Comparison of ENCODE assay signal across 12 cellular contexts in genomic region chr6:35417979-35418661, GRCh38. TPM values are rescaled to one million over a fixed set of nuclear protein-coding genes. Genes with fewer than 3 reads are reported as not detected.
DNase-seq lines count a peak whose midpoint lies in the region; ATAC-seq and TF ChIP-seq lines count a peak whose summit lies in the region.
"Had no signal": no experiment of that assay in that cellular context is flagged by ENCODE, and none has a peak within 500 bp of the region (broad histone marks: within the 10 kb centered on the region; RNA-seq: fewer than 3 reads in every experiment).

No MANE protein-coding gene starts in this region.

- H3K27me3 ChIP-seq in CD8-positive, alpha-beta T cell (ENCODE audit: insufficient read depth, low read length) = no peaks in the 10 kb centered on the region
- H3K27me3 ChIP-seq in stomach (no peaks in the 10 kb centered on the region), WERI-Rb-1 (ENCODE audit: insufficient read depth, low read depth, severe bottlenecking) (no peaks in the 10 kb centered on the region)

- H3K4me3 Mint-ChIP-seq in CD8-positive, alpha-beta T cell = peak overlapping the region; percentile 16
- H3K4me3 Mint-ChIP-seq in natural killer cell = no peak overlapping the region

- no peak for TF ChIP-seq EP300 in stomach (IDR thresholded peaks at IDR 0.05)

- H3K9me3 Mint-ChIP-seq in CD8-positive, alpha-beta T cell = no peaks in the 10 kb centered on the region
- H3K9me3 Mint-ChIP-seq in natural killer cell = no peaks in the 10 kb centered on the region

- CTCF ChIA-PET in CD8-positive, alpha-beta T cell (lab: Charles Lee) = interaction anchor here (0.5 to 5.1 kb wide), 6 partner anchors 10 to 135 kb away, joined by 3 to 44 read pairs (median 12); partner anchors contain the start of gene PPARD

- peaks cover 30% of the 10 kb centered on the region for H3K4me1 ChIP-seq in CD8-positive, alpha-beta T cell (ENCODE audit: insufficient read depth, low read length)
- H3K4me1 ChIP-seq in stomach = peaks cover 13 to 48% (median 23%) of the 10 kb centered on the region in 4 donors

- H3K27ac Mint-ChIP-seq in CD8-positive, alpha-beta T cell = peak overlapping the region; percentile 74
- peak overlapping the region; percentile 50 to 73 for H3K27ac Mint-ChIP-seq in natural killer cell

- DNase-seq in CD8-positive, alpha-beta T cell = no peak
- DNase-seq in MV-4-11 (lab: John Stamatoyannopoulos, UW) = peak; percentile 77
- DNase-seq in amygdala (lab: John Stamatoyannopoulos, UW) = peak in 32 of 56 donors; percentile 7 to 70 (median 38)
- no peak for DNase-seq in natural killer cell
- no peak for DNase-seq in stomach
- no peak for DNase-seq in WERI-Rb-1
- DNase-seq: activated gamma-delta T cell treated with Interleukin-2 at 50 U/mL for 16 hours, DMS153, NCI-H1417 had no signal

- H3K4me3 ChIP-seq in CD8-positive, alpha-beta T cell (ENCODE audit: low read depth, low read length) = no peak overlapping the region
- no peak overlapping the region for H3K4me3 ChIP-seq in stomach
- H3K4me3 ChIP-seq in WERI-Rb-1 (ENCODE audit: low read depth, low read length) = no peak overlapping the region
- H3K4me3 ChIP-seq: coronary artery had no signal

- 78 to 89% (median 83%) methylated on average over 8 to 14 of the region's 14 CpGs for WGBS in stomach, 5 donors

- intact Hi-C loops in CD8-positive, alpha-beta T cell (cut with DNase I, micrococcal nuclease) = loop anchor here in 1 of 2 experiments (2.0 kb wide), 1 partner anchor 75 kb away; the partner anchor contains the start of gene PPARD
- intact Hi-C loops in natural killer cell (cut with micrococcal nuclease) (no loop called here), stomach (cut with DNase I; ENCODE audit: low total_unique reads) (no loop called here)

- H3K36me3 ChIP-seq in CD8-positive, alpha-beta T cell (ENCODE audit: insufficient read depth, low read length) = peaks cover 13% of the 10 kb centered on the region
- H3K36me3 ChIP-seq in stomach (peaks cover 27 to 81% (median 72%) of the 10 kb centered on the region in 4 donors), WERI-Rb-1 (peaks cover 19% of the 10 kb centered on the region)

- POLR2A ChIA-PET in CD8-positive, alpha-beta T cell (lab: Charles Lee) = interaction anchor here (1.2 kb wide), 1 partner anchor 50 kb away, joined by 3 read pairs; the partner anchor contains the start of gene RPL10A

- peaks cover 33% of the 10 kb centered on the region for H3K4me1 Mint-ChIP-seq in CD8-positive, alpha-beta T cell (ENCODE audit: low read depth)
- H3K4me1 Mint-ChIP-seq in natural killer cell = peaks cover 19 to 25% of the 10 kb centered on the region in 2 donors

- peaks cover 66% of the 10 kb centered on the region for H3K36me3 Mint-ChIP-seq in CD8-positive, alpha-beta T cell
- no peaks in the 10 kb centered on the region for H3K36me3 Mint-ChIP-seq in natural killer cell

- no peaks in the 10 kb centered on the region for H3K27me3 Mint-ChIP-seq in CD8-positive, alpha-beta T cell (ENCODE audit: low read depth)
- no peaks in the 10 kb centered on the region for H3K27me3 Mint-ChIP-seq in natural killer cell (ENCODE audit: low read depth in 2 of 2)

- TF ChIP-seq CTCF in CD8-positive, alpha-beta T cell (IDR thresholded peaks at IDR 0.05) = no peak
- no peak for TF ChIP-seq CTCF in natural killer cell (IDR thresholded peaks at IDR 0.05)
- TF ChIP-seq CTCF in stomach (IDR thresholded peaks at IDR 0.05) = no peak
- no peak for TF ChIP-seq CTCF in WERI-Rb-1 (IDR thresholded peaks at IDR 0.05; ENCODE audit: low read depth, low read length)

- H3K27ac ChIP-seq in CD8-positive, alpha-beta T cell (ENCODE audit: low read depth, low read length) = no peak overlapping the region
- H3K27ac ChIP-seq in stomach = no peak overlapping the region
- H3K27ac ChIP-seq in WERI-Rb-1 = no peak overlapping the region
- H3K27ac ChIP-seq: coronary artery had no signal

- no peak for TF ChIP-seq POLR2A in stomach (IDR thresholded peaks at IDR 0.05)

- no peak for ATAC-seq in CD8-positive, alpha-beta T cell
- ATAC-seq in natural killer cell (peak in 2 of 3 donors; percentile 26 to 45), GM21367 (IDR thresholded peaks at IDR 0.05; ENCODE audit: unreplicated experiment) (no peak), GM21390 (IDR thresholded peaks at IDR 0.05; ENCODE audit: unreplicated experiment) (no peak)

- H3K9me3 ChIP-seq in CD8-positive, alpha-beta T cell (ENCODE audit: low read length) = no peaks in the 10 kb centered on the region
- H3K9me3 ChIP-seq in stomach = no peaks in the 10 kb centered on the region
- no peaks in the 10 kb centered on the region for H3K9me3 ChIP-seq in WERI-Rb-1 (ENCODE audit: severe bottlenecking)

RNA-seq across cellular contexts. Expression of gene FANCE, which starts 34.0 kb away (rescaled TPM):
- 1 to 10 TPM; 1.1 to 1.2 TPM for total RNA-seq in CD8-positive, alpha-beta T cell
- total RNA-seq in natural killer cell = 1 to 10 TPM; 2.2 to 3.2 (median 2.6) TPM
- total RNA-seq in stomach = 1 to 10 TPM; 1.3 to 8.3 (median 3.5) TPM
- 1 to 10 TPM; 3.1 to 4.9 (median 3.2) TPM for polyA plus RNA-seq in stomach

RNA-seq across cellular contexts. Expression of gene RPL10A, which starts 50.1 kb away (rescaled TPM):
- total RNA-seq in CD8-positive, alpha-beta T cell = 1,000 to 10,000 TPM; 2,275 to 2,367 TPM
- total RNA-seq in natural killer cell (100 to 1,000 TPM; 723 to 943 (median 942) TPM), stomach (1,000 to 10,000 TPM in 3 of 5 donors, 100 to 1,000 TPM in 2; 584 to 2,035 (median 1,370) TPM)
- 1,000 to 10,000 TPM; 1,897 to 2,710 (median 2,028) TPM for polyA plus RNA-seq in stomach

Comparison
In these comparisons a context has a peak if more than half of its experiments do, and no peak if none do; other contexts are left out.
1. ATAC-seq: peak in natural killer cell (2 of 3); none in CD8-positive, alpha-beta T cell (single experiment), GM21367 (single experiment) and GM21390 (single experiment).
2. DNase-seq: peak in MV-4-11 (single experiment) and amygdala (32 of 56); none in CD8-positive, alpha-beta T cell (0 of 7), natural killer cell (single experiment), stomach (single experiment) and WERI-Rb-1 (single experiment).